19 cellular contexts compared by ENCODE assay signal in the genomic region with DNA sequence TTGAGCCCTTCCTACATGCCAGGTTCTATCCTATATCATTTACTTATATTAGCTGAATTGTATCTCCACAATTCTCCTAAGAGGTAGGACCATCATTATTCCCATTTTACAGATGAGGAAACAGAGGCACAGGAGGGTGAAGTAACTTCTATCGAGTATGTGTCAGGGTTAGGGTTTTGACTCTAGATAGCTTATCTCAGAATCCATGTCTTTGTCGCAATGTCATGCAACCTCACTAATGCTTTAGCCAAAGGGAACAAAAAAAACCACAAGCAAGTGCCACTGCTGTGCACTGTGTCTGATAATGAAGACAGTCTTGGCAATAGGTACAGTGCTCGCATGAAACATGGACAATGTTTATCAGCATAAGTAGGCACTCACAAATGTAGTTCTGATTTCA.
"Had no signal": no experiment of that assay in that cellular context is flagged by ENCODE, and none has a peak within 500 bp of the region (broad histone marks: within the 10 kb centered on the region; RNA-seq: fewer than 3 reads in every experiment).

No MANE protein-coding gene starts in this region.

- H3K4me1 ChIP-seq: heart left ventricle, pancreas, tibial artery, upper lobe of right lung, vagina had no signal

- H3K27ac ChIP-seq: heart left ventricle, pancreas, tibial artery, upper lobe of right lung, vagina had no signal

- H3K27me3 ChIP-seq: pancreas, vagina had no signal

- H3K9me3 ChIP-seq: pancreas, tibial artery, upper lobe of right lung, vagina had no signal

- H3K36me3 ChIP-seq: heart left ventricle, pancreas, tibial artery, upper lobe of right lung, vagina had no signal

- ATAC-seq: heart left ventricle, left colon, left ventricle myocardium superior, pancreas, right cardiac atrium, upper lobe of right lung had no signal

- H3K4me3 ChIP-seq: heart left ventricle, lung, pancreas, tibial artery, upper lobe of right lung, vagina had no signal

- DNase-seq: effector CD4-positive, alpha-beta T cell; endodermal cell; foreskin melanocyte; heart left ventricle; hippocampal formation; left colon; left ventricle myocardium superior; mesenchymal stem cell; naive B cell; occipital lobe; pancreas; right cardiac atrium; small intestine; stimulated activated CD4-positive, alpha-beta T cell treated with anti-CD3 and anti-CD28 coated beads, Interleukin-12 subunit alpha, Interleukin-12 subunit beta, amount 100 ng/mL, for 4 hours; stimulated activated CD4-positive, alpha-beta T cell treated with anti-CD3 and anti-CD28 coated beads, Interleukin-2, amount 100 ng/mL, for 48 hours; tibial artery; upper lobe of right lung had no signal
